In the genomic region with DNA sequence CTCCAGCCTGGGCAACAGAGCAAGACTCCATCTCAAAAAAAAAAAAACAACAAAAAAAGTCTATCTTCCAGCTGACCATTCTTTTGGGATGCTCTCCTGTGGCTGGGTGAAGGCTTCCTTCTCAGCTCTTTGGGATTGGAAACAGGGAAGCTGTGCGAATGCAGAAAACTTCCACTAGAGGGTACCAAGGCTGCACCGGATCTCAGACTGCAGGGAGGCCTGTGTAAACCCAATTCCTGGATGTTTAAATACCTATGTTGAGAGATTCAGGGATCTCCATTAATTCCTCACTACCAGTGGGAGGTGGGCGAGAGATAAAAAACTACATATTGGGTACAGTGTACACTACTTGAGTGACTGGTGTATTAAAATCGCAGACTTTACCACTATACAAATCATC, we compare ENCODE assay signal across 8 cellular contexts. TPM values are rescaled to one million over a fixed set of nuclear protein-coding genes. Genes with fewer than 3 reads are reported as not detected.
A peak's percentile ranks its signal among the peaks of the same experiment; 100 is the strongest.
DNase-seq lines count a peak whose midpoint lies in the region; ATAC-seq, FAIRE-seq and TF ChIP-seq lines count a peak whose summit lies in the region.
"Not testable (repeated sequence)": the region's sequence is repeated elsewhere in the genome, so short reads cannot be mapped to it uniquely, and the experiment has no call there.

No MANE protein-coding gene starts in this region.

- peak overlapping the region; percentile 76 for H3K4me2 ChIP-seq in BLaER1

- intact Hi-C loops in left lung (cut with DNase I) = not testable (repeated sequence)
- intact Hi-C loops in sigmoid colon (cut with DNase I) = loop anchor here (5.0 kb wide), 1 partner anchor 117 kb away; no protein-coding TSS in a partner anchor

- not testable (repeated sequence) for H4K20me1 ChIP-seq in BLaER1

- not testable (repeated sequence) for H3K27ac ChIP-seq in BLaER1; RWPE2 (ENCODE audit: poor library complexity, severe bottlenecking); left lung
- H3K27ac ChIP-seq in sigmoid colon = peak overlapping the region in 1 of 4 donors; percentile 79

- H3K9me3 ChIP-seq in BLaER1; RWPE2 (ENCODE audit: severe bottlenecking); left lung; sigmoid colon: not testable (repeated sequence)

- H3K9ac ChIP-seq in BLaER1 = not testable (repeated sequence)

- H3K4me1 ChIP-seq in BLaER1 (peaks cover 32% of the 10 kb centered on the region), left lung (peaks cover 5 to 17% of the 10 kb centered on the region in 2 donors), sigmoid colon (peaks cover 0 to 35% (median 20%) of the 10 kb centered on the region in 4 donors)
- H3K4me1 ChIP-seq in RWPE2 (ENCODE audit: insufficient read depth, poor library complexity, severe bottlenecking) = not testable (repeated sequence)

- FAIRE-seq in GM18507 (lab: Jason Lieb, UNC) = peak; percentile 48

- not testable (repeated sequence) for DNase-seq in GM18507 (ENCODE audit: extremely low spot score, insufficient read length, low read depth); RWPE2 (ENCODE audit: low spot score); left lung; sigmoid colon
- DNase-seq in NB4 (ENCODE audit: low read depth) (peak; percentile 36), astrocyte of the hippocampus (ENCODE audit: low read depth, low spot score) (peak; percentile 27), fibroblast of peridontal ligament (ENCODE audit: extremely low read depth) (peak; percentile 42)

- not testable (repeated sequence) for H3K27me3 ChIP-seq in BLaER1; RWPE2 (ENCODE audit: insufficient read depth, poor library complexity, severe bottlenecking); left lung; sigmoid colon

- WGBS in sigmoid colon, 2 donors = 45 to 67% methylated on average over 4 of the region's 4 CpGs

- TF ChIP-seq EP300 in sigmoid colon (IDR thresholded peaks at IDR 0.05) = not testable (repeated sequence)

- not testable (repeated sequence) for H3K36me3 ChIP-seq in BLaER1; RWPE2 (ENCODE audit: low read depth); left lung; sigmoid colon

- H3K4me3 ChIP-seq in BLaER1; NB4 (ENCODE audit: low read depth, low read length); RWPE2 (ENCODE audit: severe bottlenecking); left lung; sigmoid colon: not testable (repeated sequence)

- not testable (repeated sequence) for TF ChIP-seq POLR2A in NB4 (IDR thresholded peaks at IDR 0.05; ENCODE audit: extremely low read depth, insufficient read length); sigmoid colon (IDR thresholded peaks at IDR 0.05)

- not testable (repeated sequence) for TF ChIP-seq CTCF in NB4 (IDR thresholded peaks at IDR 0.05; ENCODE audit: low read depth, low read length)
- TF ChIP-seq CTCF in RWPE2 (IDR thresholded peaks at IDR 0.05; ENCODE audit: poor library complexity, severe bottlenecking) = peak; percentile 59
- peak; percentile 44 to 47 for TF ChIP-seq CTCF in left lung (IDR thresholded peaks at IDR 0.05)
- peak in 3 of 4 experiments; percentile 18 to 50 (median 40) for TF ChIP-seq CTCF in sigmoid colon (IDR thresholded peaks at IDR 0.05)

- ATAC-seq in RWPE2 (ENCODE audit: low read depth) (peak; percentile 47), left lung (peak; percentile 76)

RNA-seq across cellular contexts. Expression of a gene that starts 30.3 kb away (rescaled TPM):
- 100 to 1,000 TPM; 109 to 131 TPM for total RNA-seq in left lung
- 100 to 1,000 TPM in 3 of 4 donors, 10 to 100 TPM in 1; 89.2 to 164 (median 106) TPM for total RNA-seq in sigmoid colon
- polyA plus RNA-seq in sigmoid colon = 10 to 100 TPM; 42.8 to 54.3 (median 43.8) TPM
